In the genomic region with DNA sequence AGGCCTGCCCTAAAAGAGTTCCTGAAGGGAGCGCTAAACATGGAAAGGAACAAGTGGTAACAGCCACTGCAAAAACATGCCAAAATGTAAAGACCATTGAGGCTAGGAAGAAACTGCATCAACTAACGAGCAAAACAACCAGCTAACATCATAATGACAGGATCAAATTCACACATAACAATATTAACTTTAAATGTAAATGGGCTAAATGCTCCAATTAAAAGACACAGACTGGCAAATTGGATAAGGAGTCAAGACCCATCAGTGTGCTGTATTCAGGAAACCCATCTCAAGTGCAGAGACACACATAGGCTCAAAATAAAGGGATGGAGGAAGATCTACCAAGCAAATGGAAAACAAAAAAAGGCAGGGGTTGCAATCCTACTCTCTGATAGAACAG, we compare ENCODE assay signal across 14 cellular contexts. TPM values are rescaled to one million over a fixed set of nuclear protein-coding genes. Genes with fewer than 3 reads are reported as not detected.
"Had no signal": no experiment of that assay in that cellular context is flagged by ENCODE, and none has a peak within 500 bp of the region (broad histone marks: within the 10 kb centered on the region; RNA-seq: fewer than 3 reads in every experiment).

No MANE protein-coding gene starts in this region.

RNA-seq across cellular contexts. Expression of gene XKR3, which starts 57.3 kb away (rescaled TPM):
- total RNA-seq: stomach, subcutaneous adipose tissue, suprapubic skin, temporal lobe, thoracic aorta, thyroid gland, tibial nerve, transverse colon, upper lobe of left lung, upper lobe of right lung, ureter, urinary bladder, uterus, vagina had no signal
- polyA plus RNA-seq: stomach, urinary bladder had no signal
